ENCODE assay signal across 1 cellular context in the genomic region with DNA sequence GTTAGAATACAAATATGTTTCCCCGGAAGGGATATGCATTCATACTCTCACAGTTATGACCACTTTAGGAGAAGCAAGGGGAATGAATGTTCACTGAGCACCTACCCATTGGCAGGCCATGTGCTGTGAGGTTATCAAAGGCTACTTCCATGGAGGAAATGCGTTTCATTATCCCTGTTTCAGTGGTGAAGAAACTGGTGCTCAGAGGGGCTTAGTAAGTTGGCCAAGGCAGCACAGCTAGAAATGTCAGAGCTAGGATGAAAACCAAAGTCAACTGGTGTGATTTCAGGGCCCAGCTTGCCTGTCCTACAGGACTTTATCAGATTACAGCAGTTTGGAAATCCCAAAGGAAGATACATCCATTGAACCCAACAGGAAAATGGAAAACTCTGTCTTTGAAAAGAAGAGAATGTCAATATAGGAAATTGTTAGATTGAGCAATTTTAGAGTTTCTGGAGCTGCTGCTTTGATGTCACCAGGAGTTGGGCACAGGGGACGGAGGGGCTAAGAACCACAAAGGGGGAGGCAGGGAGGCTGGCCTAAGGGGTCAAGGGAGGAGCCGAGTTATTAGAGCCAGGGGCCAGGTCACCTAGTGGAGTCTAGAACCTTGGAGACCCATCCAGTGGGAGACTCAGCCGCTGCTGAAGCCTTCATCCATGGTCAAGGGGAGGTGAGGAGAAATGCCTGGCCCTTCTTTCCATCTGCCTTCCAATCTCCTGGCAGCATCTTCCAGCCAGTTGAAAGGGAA.
TF ChIP-seq lines count a peak whose summit lies in the region.

No MANE protein-coding gene starts in this region.

TF ChIP-seq in GM12878, 131 proteins besides CTCF, POLR2A, EP300 and RAD21:
- TF ChIP-seq, protein P1, sequence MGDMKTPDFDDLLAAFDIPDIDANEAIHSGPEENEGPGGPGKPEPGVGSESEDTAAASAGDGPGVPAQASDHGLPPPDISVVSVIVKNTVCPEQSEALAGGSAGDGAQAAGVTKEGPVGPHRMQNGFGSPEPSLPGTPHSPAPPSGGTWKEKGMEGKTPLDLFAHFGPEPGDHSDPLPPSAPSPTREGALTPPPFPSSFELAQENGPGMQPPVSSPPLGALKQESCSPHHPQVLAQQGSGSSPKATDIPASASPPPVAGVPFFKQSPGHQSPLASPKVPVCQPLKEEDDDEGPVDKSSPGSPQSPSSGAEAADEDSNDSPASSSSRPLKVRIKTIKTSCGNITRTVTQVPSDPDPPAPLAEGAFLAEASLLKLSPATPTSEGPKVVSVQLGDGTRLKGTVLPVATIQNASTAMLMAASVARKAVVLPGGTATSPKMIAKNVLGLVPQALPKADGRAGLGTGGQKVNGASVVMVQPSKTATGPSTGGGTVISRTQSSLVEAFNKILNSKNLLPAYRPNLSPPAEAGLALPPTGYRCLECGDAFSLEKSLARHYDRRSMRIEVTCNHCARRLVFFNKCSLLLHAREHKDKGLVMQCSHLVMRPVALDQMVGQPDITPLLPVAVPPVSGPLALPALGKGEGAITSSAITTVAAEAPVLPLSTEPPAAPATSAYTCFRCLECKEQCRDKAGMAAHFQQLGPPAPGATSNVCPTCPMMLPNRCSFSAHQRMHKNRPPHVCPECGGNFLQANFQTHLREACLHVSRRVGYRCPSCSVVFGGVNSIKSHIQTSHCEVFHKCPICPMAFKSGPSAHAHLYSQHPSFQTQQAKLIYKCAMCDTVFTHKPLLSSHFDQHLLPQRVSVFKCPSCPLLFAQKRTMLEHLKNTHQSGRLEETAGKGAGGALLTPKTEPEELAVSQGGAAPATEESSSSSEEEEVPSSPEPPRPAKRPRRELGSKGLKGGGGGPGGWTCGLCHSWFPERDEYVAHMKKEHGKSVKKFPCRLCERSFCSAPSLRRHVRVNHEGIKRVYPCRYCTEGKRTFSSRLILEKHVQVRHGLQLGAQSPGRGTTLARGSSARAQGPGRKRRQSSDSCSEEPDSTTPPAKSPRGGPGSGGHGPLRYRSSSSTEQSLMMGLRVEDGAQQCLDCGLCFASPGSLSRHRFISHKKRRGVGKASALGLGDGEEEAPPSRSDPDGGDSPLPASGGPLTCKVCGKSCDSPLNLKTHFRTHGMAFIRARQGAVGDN (IDR thresholded peaks at IDR 0.05), result 0 out of 2 replicates have a peak, but pooled peaks have one; percentile 19
- TF ChIP-seq SIN3A (IDR thresholded peaks at IDR 0.05; ENCODE audit: low read depth, low read length), result no peak
- TF ChIP-seq, protein P2, sequence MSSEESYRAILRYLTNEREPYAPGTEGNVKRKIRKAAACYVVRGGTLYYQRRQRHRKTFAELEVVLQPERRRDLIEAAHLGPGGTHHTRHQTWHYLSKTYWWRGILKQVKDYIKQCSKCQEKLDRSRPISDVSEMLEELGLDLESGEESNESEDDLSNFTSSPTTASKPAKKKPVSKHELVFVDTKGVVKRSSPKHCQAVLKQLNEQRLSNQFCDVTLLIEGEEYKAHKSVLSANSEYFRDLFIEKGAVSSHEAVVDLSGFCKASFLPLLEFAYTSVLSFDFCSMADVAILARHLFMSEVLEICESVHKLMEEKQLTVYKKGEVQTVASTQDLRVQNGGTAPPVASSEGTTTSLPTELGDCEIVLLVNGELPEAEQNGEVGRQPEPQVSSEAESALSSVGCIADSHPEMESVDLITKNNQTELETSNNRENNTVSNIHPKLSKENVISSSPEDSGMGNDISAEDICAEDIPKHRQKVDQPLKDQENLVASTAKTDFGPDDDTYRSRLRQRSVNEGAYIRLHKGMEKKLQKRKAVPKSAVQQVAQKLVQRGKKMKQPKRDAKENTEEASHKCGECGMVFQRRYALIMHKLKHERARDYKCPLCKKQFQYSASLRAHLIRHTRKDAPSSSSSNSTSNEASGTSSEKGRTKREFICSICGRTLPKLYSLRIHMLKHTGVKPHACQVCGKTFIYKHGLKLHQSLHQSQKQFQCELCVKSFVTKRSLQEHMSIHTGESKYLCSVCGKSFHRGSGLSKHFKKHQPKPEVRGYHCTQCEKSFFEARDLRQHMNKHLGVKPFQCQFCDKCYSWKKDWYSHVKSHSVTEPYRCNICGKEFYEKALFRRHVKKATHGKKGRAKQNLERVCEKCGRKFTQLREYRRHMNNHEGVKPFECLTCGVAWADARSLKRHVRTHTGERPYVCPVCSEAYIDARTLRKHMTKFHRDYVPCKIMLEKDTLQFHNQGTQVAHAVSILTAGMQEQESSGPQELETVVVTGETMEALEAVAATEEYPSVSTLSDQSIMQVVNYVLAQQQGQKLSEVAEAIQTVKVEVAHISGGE (CRISPR knock-in tag; IDR thresholded peaks at IDR 0.05), result no peak
